In genomic region chr9:132745911-132746709, GRCh38 we compare ENCODE assay signal across 16 cellular contexts.
DNase-seq lines count a peak whose midpoint lies in the region; ATAC-seq and TF ChIP-seq lines count a peak whose summit lies in the region.
"Had no signal": no experiment of that assay in that cellular context is flagged by ENCODE, and none has a peak within 500 bp of the region (broad histone marks: within the 10 kb centered on the region; RNA-seq: fewer than 3 reads in every experiment).

No MANE protein-coding gene starts in this region.

- BruUV-seq in IMR-90 (replicated peaks; lab: Mats Ljungman, UMichigan): no TSS peak

- H3K18ac ChIP-seq in IMR-90 (ENCODE audit: low read depth, low read length): no peak overlapping the region

- H3K56ac ChIP-seq in IMR-90 (ENCODE audit: extremely low read depth, insufficient read depth, low read length): no peak overlapping the region

- H4K8ac ChIP-seq in IMR-90 (ENCODE audit: low read depth in 2 of 2, low read length in 2 of 2): no peak overlapping the region

- H2AK5ac ChIP-seq in IMR-90 (ENCODE audit: low read depth, low read length): no peak overlapping the region

- H2BK5ac ChIP-seq in IMR-90 (ENCODE audit: low read depth, low read length, poor library complexity, severe bottlenecking): no peak overlapping the region

- no peak overlapping the region for H3K23ac ChIP-seq in IMR-90 (ENCODE audit: low read depth, low read length)

- H2AFZ ChIP-seq in IMR-90 (replicated peaks; ENCODE audit: low read length, poor library complexity) (no peak overlapping the region), neural progenitor cell (replicated peaks) (no peak overlapping the region)

- H3K27me3 Mint-ChIP-seq in endodermal cell (ENCODE audit: insufficient read depth) (peaks cover 69% of the 10 kb centered on the region), neural progenitor cell (ENCODE audit: insufficient read depth, low read depth) (peaks cover 39% of the 10 kb centered on the region)

- no peaks in the 10 kb centered on the region for H3K36me3 Mint-ChIP-seq in endodermal cell (ENCODE audit: low read depth)
- no peaks in the 10 kb centered on the region for H3K36me3 Mint-ChIP-seq in neural progenitor cell

- no peak overlapping the region for H4K91ac ChIP-seq in IMR-90 (ENCODE audit: insufficient read depth, low read depth, low read length)

- H3K9me3 ChIP-seq in IMR-90 (ENCODE audit: control insufficient read depth, insufficient read depth, low read length) (peaks cover 7% of the 10 kb centered on the region), endodermal cell (ENCODE audit: control insufficient read depth, low read length) (no peaks in the 10 kb centered on the region), neural progenitor cell (ENCODE audit: low read depth) (no peaks in the 10 kb centered on the region), mucosa of descending colon (no peaks in the 10 kb centered on the region)
- H3K9me3 ChIP-seq: Peyer's patch had no signal

- H3K27ac ChIP-seq in IMR-90 (ENCODE audit: insufficient read depth, low read length) (no peak overlapping the region), endodermal cell (ENCODE audit: low read depth, low read length) (no peak overlapping the region), neural progenitor cell (no peak overlapping the region)
- H3K27ac ChIP-seq: Peyer's patch, SK-N-MC had no signal

- no peak overlapping the region for H2BK120ac ChIP-seq in IMR-90 (ENCODE audit: low read depth, low read length)

- H3K27ac Mint-ChIP-seq in endodermal cell (no peak overlapping the region), neural progenitor cell (no peak overlapping the region)
- H3K27ac Mint-ChIP-seq: B cell; CD4-positive, alpha-beta T cell had no signal

- no peaks in the 10 kb centered on the region for H3K79me2 ChIP-seq in neural progenitor cell (ENCODE audit: low read depth)

- no peak overlapping the region for H3K4ac ChIP-seq in IMR-90 (ENCODE audit: low read depth, low read length)

- CTCF ChIA-PET in IMR-90 (lab: Yijun Ruan, JAX): no interaction called here

- dilution Hi-C loops in IMR-90 (cut with HindIII; ENCODE audit: low sequenced_read_pairs, unreplicated experiment): no loop called here

- no peaks in the 10 kb centered on the region for H3K9me1 ChIP-seq in IMR-90 (ENCODE audit: insufficient read depth, low read length)

- WGBS in IMR-90 (ENCODE audit: extremely low coverage in 2 of 2, insufficient read length in 1 of 2), 2 experiments: 40% methylated on average over 1 of the region's 17 CpGs; no CpG with 5 or more reads in 1 of the 2 experiments
- 77 to 79% methylated on average over 15 to 17 of the region's 17 CpGs for WGBS in endodermal cell (ENCODE audit: insufficient coverage in 1 of 2, insufficient read length in 1 of 2), 2 experiments

- intact Hi-C loops in IMR-90 (cut with micrococcal nuclease) (no loop called here), mucosa of descending colon (cut with DNase I, micrococcal nuclease) (no loop called here)

- H4K20me1 ChIP-seq in IMR-90 (ENCODE audit: insufficient read depth, low read length) (no peaks in the 10 kb centered on the region), neural progenitor cell (ENCODE audit: low read depth) (peaks cover 31% of the 10 kb centered on the region)

- H3K4me2 ChIP-seq in IMR-90 (ENCODE audit: low read depth, low read length) (no peak overlapping the region), neural progenitor cell (peak overlapping the region; percentile 83)

- no peak for TF ChIP-seq POLR2A in IMR-90 (IDR thresholded peaks at IDR 0.05; ENCODE audit: low read depth, low read length)

- no peaks in the 10 kb centered on the region for H3K9me3 Mint-ChIP-seq in endodermal cell
- H3K9me3 Mint-ChIP-seq in neural progenitor cell: no peaks in the 10 kb centered on the region
- H3K9me3 Mint-ChIP-seq: CD4-positive, alpha-beta T cell had no signal

- H3K9ac ChIP-seq in IMR-90 (ENCODE audit: low read depth, low read length) (no peak overlapping the region), endodermal cell (ENCODE audit: extremely low read depth, low read length, poor library complexity, severe bottlenecking) (no peak overlapping the region), neural progenitor cell (no peak overlapping the region)

- no peak overlapping the region for H2AK9ac ChIP-seq in IMR-90 (replicated peaks; ENCODE audit: low read depth, low read length, poor library complexity)

- peaks cover 32% of the 10 kb centered on the region for H3K4me1 Mint-ChIP-seq in endodermal cell
- H3K4me1 Mint-ChIP-seq in neural progenitor cell: peaks cover 41% of the 10 kb centered on the region

- in situ Hi-C loops in IMR-90 (cut with MboI; ENCODE audit: low sequenced_read_pairs): no loop called here

- H3K27me3 ChIP-seq in IMR-90 (ENCODE audit: control insufficient read depth, insufficient read depth, low read length) (peaks cover 57% of the 10 kb centered on the region), endodermal cell (ENCODE audit: control insufficient read depth, insufficient read depth, low read length, poor library complexity, severe bottlenecking) (peaks cover 56% of the 10 kb centered on the region), neural progenitor cell (peaks cover 73% of the 10 kb centered on the region)

- no peaks in the 10 kb centered on the region for H3K79me1 ChIP-seq in IMR-90 (ENCODE audit: low read depth in 1 of 2, low read length in 2 of 2)

- ATAC-seq in IMR-90 (ENCODE audit: low read depth) (no peak), mucosa of descending colon (no peak)

- H2BK20ac ChIP-seq in IMR-90 (ENCODE audit: low read depth, low read length): no peak overlapping the region

- no peaks in the 10 kb centered on the region for H3K36me3 ChIP-seq in IMR-90 (ENCODE audit: control insufficient read depth, insufficient read depth, low read length)
- H3K36me3 ChIP-seq in endodermal cell (ENCODE audit: control insufficient read depth, insufficient read depth, low read length): no peaks in the 10 kb centered on the region
- H3K36me3 ChIP-seq in neural progenitor cell: no peaks in the 10 kb centered on the region
- H3K36me3 ChIP-seq in mucosa of descending colon (ENCODE audit: low read depth): no peaks in the 10 kb centered on the region
- H3K36me3 ChIP-seq: Peyer's patch had no signal

- POLR2A ChIA-PET in IMR-90 (lab: Charles Lee; ENCODE audit: unreplicated experiment): no interaction called here

- H3K4me3 ChIP-seq in IMR-90 (ENCODE audit: insufficient read depth, low read depth, low read length): no peak overlapping the region
- no peak overlapping the region for H3K4me3 ChIP-seq in endodermal cell (ENCODE audit: low read length)
- peak overlapping the region; percentile 45 for H3K4me3 ChIP-seq in neural progenitor cell
- H3K4me3 ChIP-seq in mucosa of descending colon: no peak overlapping the region
- H3K4me3 ChIP-seq: SK-N-MC had no signal

- TF ChIP-seq RAD21 in IMR-90 (IDR thresholded peaks at IDR 0.05; ENCODE audit: low read length): no peak

- H3K4me3 Mint-ChIP-seq in endodermal cell (no peak overlapping the region), neural progenitor cell (no peak overlapping the region)
- H3K4me3 Mint-ChIP-seq: B cell; CD4-positive, alpha-beta T cell had no signal

- peaks cover 20% of the 10 kb centered on the region for H3F3A ChIP-seq in neural progenitor cell (ENCODE audit: low read depth)

- no peaks in the 10 kb centered on the region for H3K4me1 ChIP-seq in IMR-90 (ENCODE audit: control insufficient read depth, insufficient read depth, low read length)
- H3K4me1 ChIP-seq in endodermal cell (ENCODE audit: control insufficient read depth, insufficient read depth, low read length): peaks cover 16% of the 10 kb centered on the region
- peaks cover 34% of the 10 kb centered on the region for H3K4me1 ChIP-seq in neural progenitor cell
- H3K4me1 ChIP-seq in mucosa of descending colon (ENCODE audit: low read depth): peaks cover 3% of the 10 kb centered on the region
- H3K4me1 ChIP-seq: Peyer's patch had no signal

- no peak overlapping the region for H3K14ac ChIP-seq in IMR-90 (replicated peaks; ENCODE audit: low read depth, low read length)

- TF ChIP-seq CTCF in IMR-90 (conservative IDR thresholded peaks at IDR 0.05; ENCODE audit: low read depth, low read length) (no peak), endodermal cell (conservative IDR thresholded peaks at IDR 0.05) (no peak), neural progenitor cell (IDR thresholded peaks at IDR 0.05) (no peak), mucosa of descending colon (IDR thresholded peaks at IDR 0.05) (no peak)

- peak; percentile 6 for DNase-seq in AG20443 (ENCODE audit: low spot score)
- no peak for DNase-seq in IMR-90
- DNase-seq in endodermal cell: peak; percentile 44
- no peak for DNase-seq in neural progenitor cell (ENCODE audit: low spot score)
- no peak for DNase-seq in stimulated activated naive CD4-positive, alpha-beta T cell treated with Interleukin-2 at 50 U/mL for 16 hours (lab: John Stamatoyannopoulos, UW)
- DNase-seq in mucosa of descending colon: no peak
- no peak for DNase-seq in NCI-H446 treated with DMSO at 0.1 percent for 48 hours (lab: John Stamatoyannopoulos, UW)
- DNase-seq in NCI-H1048 (lab: John Stamatoyannopoulos, UW): no peak
- DNase-seq: CD4-positive, alpha-beta T cell; HCEC 1CT; NCI-H1417 treated with DMSO at 0.1 percent for 48 hours; NCI-H2029 treated with DMSO at 0.1 percent for 48 hours; Right ventricle myocardium superior had no signal

- no peak overlapping the region for H2BK15ac ChIP-seq in IMR-90 (ENCODE audit: low read depth, low read length)

- H4K5ac ChIP-seq in IMR-90 (ENCODE audit: low read depth, low read length): no peak overlapping the region

TF ChIP-seq in IMR-90, 13 proteins besides CTCF, POLR2A, EP300 and RAD21:
- no peak for TF ChIP-seq MAZ (IDR thresholded peaks at IDR 0.05; ENCODE audit: borderline replicate concordance, low read depth, low read length)
- TF ChIP-seq CEBPB (IDR thresholded peaks at IDR 0.05; ENCODE audit: low read depth, low read length): peak; percentile 50; the same call in 1 of the 2 replicates
- TF ChIP-seq RCOR1 (IDR thresholded peaks at IDR 0.05; ENCODE audit: insufficient replicate concordance, low read length): no peak
- no peak for TF ChIP-seq RFX5 (IDR thresholded peaks at IDR 0.05; ENCODE audit: low read depth, low read length)

Comparison
In these comparisons a context has a peak if more than half of its experiments do, and no peak if none do; other contexts are left out.
1. DNase-seq: peak in AG20443 (single experiment) and endodermal cell (single experiment); none in IMR-90 (single experiment), neural progenitor cell (single experiment), stimulated activated naive CD4-positive, alpha-beta T cell treated with Interleukin-2 at 50 U/mL for 16 hours (single experiment), mucosa of descending colon (0 of 3), NCI-H446 treated with DMSO at 0.1 percent for 48 hours (single experiment) and NCI-H1048 (single experiment).